ENCODE assay signal across 8 cellular contexts in genomic region chr4:56908206-56909082, GRCh38. TPM values are rescaled to one million over a fixed set of nuclear protein-coding genes. Genes with fewer than 3 reads are reported as not detected.
DNase-seq lines count a peak whose midpoint lies in the region; ATAC-seq and TF ChIP-seq lines count a peak whose summit lies in the region.

No MANE protein-coding gene starts in this region.

- peaks cover 5 to 51% (median 37%) of the 10 kb centered on the region in 12 donors for H3K4me1 ChIP-seq in heart left ventricle
- H3K4me1 ChIP-seq in prostate gland (replicated peaks), result peaks cover 6% of the 10 kb centered on the region
- no peaks in the 10 kb centered on the region for H3K4me1 ChIP-seq in urinary bladder (ENCODE audit: insufficient read depth)

- peak; percentile 72 for ATAC-seq in GM19324 (IDR thresholded peaks at IDR 0.05; ENCODE audit: low FRiP score, unreplicated experiment)
- peak; percentile 56 for ATAC-seq in HG03442 (IDR thresholded peaks at IDR 0.05; ENCODE audit: unreplicated experiment)
- ATAC-seq in SK-N-SH treated with all-trans-retinoic acid at 6 μM for 48 hours, result peak; percentile 82
- ATAC-seq in activated naive CD8-positive, alpha-beta T cell treated with anti-CD3 and anti-CD28 coated beads, Interleukin-2, amount 50 U/mL, for 24 hours, result peak; percentile 67
- peak; percentile 42 to 79 (median 75) for ATAC-seq in heart left ventricle

- H3K27ac ChIP-seq in heart left ventricle (peak overlapping the region; percentile 73 to 97 (median 94)), prostate gland (peak overlapping the region; percentile 96 to 97), urinary bladder (ENCODE audit: low read depth) (peak overlapping the region; percentile 90)

- peaks cover 7% of the 10 kb centered on the region for H3K27me3 Mint-ChIP-seq in activated naive CD8-positive, alpha-beta T cell treated with anti-CD3 and anti-CD28 coated beads, Interleukin-2, amount 50 U/mL, for 24 hours

- H3K9me3 ChIP-seq in heart left ventricle (no peaks in the 10 kb centered on the region), prostate gland (no peaks in the 10 kb centered on the region)

- TF ChIP-seq CTCF in heart left ventricle (IDR thresholded peaks at IDR 0.05), result peak in 3 of 12 donors; percentile 11 to 16 (median 15)
- TF ChIP-seq CTCF in prostate gland (IDR thresholded peaks at IDR 0.05), result no peak

- no peaks in the 10 kb centered on the region for H3K9me3 Mint-ChIP-seq in activated naive CD8-positive, alpha-beta T cell treated with anti-CD3 and anti-CD28 coated beads, Interleukin-2, amount 50 U/mL, for 24 hours

- peaks cover 17% of the 10 kb centered on the region for H3K36me3 Mint-ChIP-seq in activated naive CD8-positive, alpha-beta T cell treated with anti-CD3 and anti-CD28 coated beads, Interleukin-2, amount 50 U/mL, for 24 hours (ENCODE audit: low read depth)

- peaks cover 45% of the 10 kb centered on the region for H3K4me1 Mint-ChIP-seq in activated naive CD8-positive, alpha-beta T cell treated with anti-CD3 and anti-CD28 coated beads, Interleukin-2, amount 50 U/mL, for 24 hours

- WGBS in heart left ventricle, 4 donors, result 1% methylated on average over 28 to 110 of the region's 110 CpGs; no CpG with 5 or more reads in 1 of the 4 donors
- WGBS in prostate gland, result under 1% methylated on average over 39 of the region's 110 CpGs
- under 1% methylated on average over 109 of the region's 110 CpGs for WGBS in urinary bladder

- peak overlapping the region; percentile 80 to 99 (median 97) for H3K4me3 ChIP-seq in heart left ventricle
- peak overlapping the region; percentile 89 to 97 for H3K4me3 ChIP-seq in prostate gland
- H3K4me3 ChIP-seq in urinary bladder (ENCODE audit: low read depth, low read length), result peak overlapping the region; percentile 99

- H3K36me3 ChIP-seq in heart left ventricle, result peaks cover 0 to 16% (median 3%) of the 10 kb centered on the region in 9 donors
- H3K36me3 ChIP-seq in prostate gland, result no peaks in the 10 kb centered on the region
- H3K36me3 ChIP-seq in urinary bladder (ENCODE audit: insufficient read depth), result peaks cover 3% of the 10 kb centered on the region

- H3K27ac Mint-ChIP-seq in activated naive CD8-positive, alpha-beta T cell treated with anti-CD3 and anti-CD28 coated beads, Interleukin-2, amount 50 U/mL, for 24 hours, result peak overlapping the region; percentile 94

- peak; percentile 39 to 42 for DNase-seq in AML-193 (lab: John Stamatoyannopoulos, UW)
- DNase-seq in activated naive CD8-positive, alpha-beta T cell treated with anti-CD3 and anti-CD28 coated beads, Interleukin-2, amount 50 U/mL, for 24 hours, result peak; percentile 75
- peak; percentile 68 to 82 (median 76) for DNase-seq in heart left ventricle
- DNase-seq in prostate gland (ENCODE audit: low spot score), result peak; percentile 61

- peak overlapping the region; percentile 97 for H3K4me3 Mint-ChIP-seq in activated naive CD8-positive, alpha-beta T cell treated with anti-CD3 and anti-CD28 coated beads, Interleukin-2, amount 50 U/mL, for 24 hours

- H3K27me3 ChIP-seq in heart left ventricle (no peaks in the 10 kb centered on the region), prostate gland (replicated peaks; ENCODE audit: insufficient read depth) (no peaks in the 10 kb centered on the region)

- TF ChIP-seq POLR2A in heart left ventricle (IDR thresholded peaks at IDR 0.05) (no peak), prostate gland (IDR thresholded peaks at IDR 0.05) (peak; percentile 22)

- intact Hi-C loops in heart left ventricle (cut with DNase I), result loop anchor here in 7 of 10 donors (2.0 to 5.0 kb wide), 2 partner anchors 68 to 69 kb away; partner anchors contain the start of genes NOA1 (in 7 of the 7) and POLR2B (in 6 of the 7)
- intact Hi-C loops in prostate gland (cut with DNase I), result loop anchor here (5.0 kb wide), 1 partner anchor 69 kb away; the partner anchor contains the start of genes NOA1 and POLR2B

TF ChIP-seq in SK-N-SH treated with all-trans-retinoic acid at 6 μM for 48 hours, 23 proteins besides CTCF, POLR2A, EP300 and RAD21:
- no peak for TF ChIP-seq ZNF8 (CRISPR knock-in tag; IDR thresholded peaks at IDR 0.05)
- no peak for TF ChIP-seq CREB5 (CRISPR knock-in tag; IDR thresholded peaks at IDR 0.05; ENCODE audit: low read depth)
- no peak for TF ChIP-seq PPARA (CRISPR knock-in tag; IDR thresholded peaks at IDR 0.05; ENCODE audit: borderline replicate concordance)
- TF ChIP-seq BACH2 (CRISPR knock-in tag; IDR thresholded peaks at IDR 0.05; ENCODE audit: borderline replicate concordance), result no peak
- no peak for TF ChIP-seq ARNTL (CRISPR knock-in tag; IDR thresholded peaks at IDR 0.05; ENCODE audit: borderline replicate concordance, low read depth)
- TF ChIP-seq OSR1 (CRISPR knock-in tag; IDR thresholded peaks at IDR 0.05), result no peak
- no peak for TF ChIP-seq ISL1 (CRISPR knock-in tag; IDR thresholded peaks at IDR 0.05)
- no peak for TF ChIP-seq ESRRG (CRISPR knock-in tag; IDR thresholded peaks at IDR 0.05)
- TF ChIP-seq ZFP3 (CRISPR knock-in tag; IDR thresholded peaks at IDR 0.05), result no peak
- TF ChIP-seq CSRNP3 (CRISPR knock-in tag; IDR thresholded peaks at IDR 0.05), result no peak
- no peak for TF ChIP-seq TCF4 (CRISPR knock-in tag; IDR thresholded peaks at IDR 0.05; ENCODE audit: borderline replicate concordance)
- TF ChIP-seq ZNF565 (CRISPR knock-in tag; conservative IDR thresholded peaks at IDR 0.05; ENCODE audit: low read depth), result no peak
- TF ChIP-seq PATZ1 (CRISPR knock-in tag; IDR thresholded peaks at IDR 0.05; ENCODE audit: borderline replicate concordance), result 0 out of 2 replicates have a peak, but pooled peaks have one; percentile 35
- TF ChIP-seq CSDC2 (CRISPR knock-in tag; IDR thresholded peaks at IDR 0.05), result peak; percentile 51; the same call in 1 of the 2 replicates
- no peak for TF ChIP-seq TOX (CRISPR knock-in tag; IDR thresholded peaks at IDR 0.05; ENCODE audit: borderline replicate concordance)
- no peak for TF ChIP-seq ZC3H10 (CRISPR knock-in tag; IDR thresholded peaks at IDR 0.05)

RNA-seq across cellular contexts. Expression of gene REST, which starts 0.7 kb away (rescaled TPM):
- total RNA-seq in heart left ventricle (10 to 100 TPM; 20.5 to 41.6 (median 29.6) TPM), prostate gland (10 to 100 TPM; 38.0 to 50.8 TPM), urinary bladder (49.1 TPM)
- polyA plus RNA-seq in heart left ventricle (1 to 10 TPM; 4.4 to 7.3 TPM), urinary bladder (9.8 TPM)

Comparison
In these comparisons a context has a peak if more than half of its experiments do, and no peak if none do; other contexts are left out.
1. Peak in every context shown above with its lines: DNase-seq, ATAC-seq, H3K4me3 ChIP-seq and H3K27ac ChIP-seq.